Comparison of ENCODE assay signal across 10 cellular contexts in the genomic region with DNA sequence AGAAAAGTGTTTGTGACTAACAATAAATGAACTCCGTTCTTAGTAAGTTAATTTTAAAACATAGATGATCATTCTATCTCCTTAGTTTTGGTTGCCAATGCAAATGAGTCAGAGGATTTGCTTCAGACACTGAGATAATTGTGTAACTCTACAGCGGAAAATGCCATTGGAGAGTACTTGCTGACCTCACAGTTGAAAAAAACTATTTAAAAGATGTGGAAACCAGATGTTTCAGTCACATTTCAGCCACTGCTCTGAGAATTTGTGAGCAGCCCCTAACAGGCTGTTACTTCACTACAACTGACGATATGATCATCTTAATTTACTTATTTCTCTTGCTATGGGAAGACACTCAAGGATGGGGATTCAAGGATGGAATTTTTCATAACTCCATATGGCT. TPM values are rescaled to one million over a fixed set of nuclear protein-coding genes. Genes with fewer than 3 reads are reported as not detected.
DNase-seq lines count a peak whose midpoint lies in the region; ATAC-seq and TF ChIP-seq lines count a peak whose summit lies in the region.
"Had no signal": no experiment of that assay in that cellular context is flagged by ENCODE, and none has a peak within 500 bp of the region (broad histone marks: within the 10 kb centered on the region; RNA-seq: fewer than 3 reads in every experiment).

Gene TNFAIP6, plus strand, starts transcription at position 234 of the 400 bp plus-strand sequence. Its CDS starts 75 bp downstream, at position 309.

- H3K9me3 ChIP-seq in adipocyte (ENCODE audit: control insufficient read depth, low read length) (no peaks in the 10 kb centered on the region), right cardiac atrium (ENCODE audit: control insufficient read depth, low read length) (no peaks in the 10 kb centered on the region), smooth muscle cell (replicated peaks; ENCODE audit: low read depth) (no peaks in the 10 kb centered on the region), HAP-1 (no peaks in the 10 kb centered on the region)
- H3K9me3 ChIP-seq: ovary had no signal

- H3K4me1 ChIP-seq in adipocyte (ENCODE audit: control insufficient read depth, insufficient read depth, low read length) (peaks cover 31% of the 10 kb centered on the region), right cardiac atrium (ENCODE audit: control insufficient read depth, insufficient read depth, low read length) (no peaks in the 10 kb centered on the region), smooth muscle cell (ENCODE audit: low read depth) (peaks cover 6% of the 10 kb centered on the region), HAP-1 (peaks cover 14% of the 10 kb centered on the region)

- TF ChIP-seq CTCF in smooth muscle cell (IDR thresholded peaks at IDR 0.05; ENCODE audit: borderline replicate concordance, insufficient read depth, poor library complexity, severe bottlenecking) = no peak

- H3K9ac ChIP-seq in adipocyte (ENCODE audit: low read length) (peak within 1 kb of the TSS; percentile 51), smooth muscle cell (ENCODE audit: low read depth) (peak within 1 kb of the TSS; percentile 78)

- 38% methylated on average over 3 of the region's 3 CpGs for WGBS in right cardiac atrium
- 13% methylated on average over 3 of the region's 3 CpGs for whole genome bisulfite sequencing in smooth muscle cell (ENCODE audit: low lambda C conversion rate)

- intact Hi-C loops in right cardiac atrium (cut with DNase I) = no loop called here

- H3K27ac ChIP-seq in right cardiac atrium (ENCODE audit: low read length) (no peak within 1 kb of the TSS), smooth muscle cell (ENCODE audit: low read depth) (peak within 1 kb of the TSS; percentile 88)
- H3K27ac ChIP-seq: ovary had no signal

- ATAC-seq in right cardiac atrium (peak; percentile 75 to 88), GM18502 (IDR thresholded peaks at IDR 0.05; ENCODE audit: poor library complexity, unreplicated experiment) (no peak), GM21367 (IDR thresholded peaks at IDR 0.05; ENCODE audit: unreplicated experiment) (no peak)
- ATAC-seq: HepG2 had no signal

- peak within 1 kb of the TSS; percentile 94 for H3K4me2 ChIP-seq in smooth muscle cell

- peak within 1 kb of the TSS; percentile 18 for H2AFZ ChIP-seq in smooth muscle cell (ENCODE audit: low read depth)

- no peaks in the 10 kb centered on the region for H3K36me3 ChIP-seq in adipocyte (ENCODE audit: control insufficient read depth, insufficient read depth, low read length, severe bottlenecking)
- H3K36me3 ChIP-seq in smooth muscle cell (ENCODE audit: low read depth) = no peaks in the 10 kb centered on the region
- H3K36me3 ChIP-seq in HAP-1 (replicated peaks) = no peaks in the 10 kb centered on the region
- H3K36me3 ChIP-seq: ovary had no signal

- no peaks in the 10 kb centered on the region for H3F3A ChIP-seq in smooth muscle cell (ENCODE audit: low read depth)

- DNase-seq in HCEC 1CT = peak; percentile 97
- DNase-seq in adipocyte (ENCODE audit: low read depth) = peak; percentile 98
- no peak for DNase-seq in right cardiac atrium
- DNase-seq in smooth muscle cell (lab: John Stamatoyannopoulos, UW; ENCODE audit: unreplicated experiment) = no peak
- no peak for DNase-seq in HAP-1 (ENCODE audit: low spot score in 2 of 2)
- DNase-seq in activated CD4-positive, alpha-beta T cell treated with anti-CD3 and anti-CD28 coated beads for 1 hour = no peak

- H3K4me3 ChIP-seq in adipocyte (ENCODE audit: low read length) = peak within 1 kb of the TSS; percentile 75
- H3K4me3 ChIP-seq in right cardiac atrium (ENCODE audit: low read length) = peak within 1 kb of the TSS; percentile 45
- peak within 1 kb of the TSS; percentile 51 for H3K4me3 ChIP-seq in smooth muscle cell
- no peak within 1 kb of the TSS for H3K4me3 ChIP-seq in HAP-1
- H3K4me3 ChIP-seq: ovary had no signal

- no peaks in the 10 kb centered on the region for H3K27me3 ChIP-seq in adipocyte (replicated peaks; ENCODE audit: control insufficient read depth, insufficient read depth, low read length)
- no peaks in the 10 kb centered on the region for H3K27me3 ChIP-seq in right cardiac atrium (ENCODE audit: control insufficient read depth, insufficient read depth)
- H3K27me3 ChIP-seq in smooth muscle cell (ENCODE audit: low read depth) = no peaks in the 10 kb centered on the region
- no peaks in the 10 kb centered on the region for H3K27me3 ChIP-seq in HAP-1 (ENCODE audit: low read depth)
- H3K27me3 ChIP-seq: ovary had no signal

- H4K20me1 ChIP-seq in smooth muscle cell (ENCODE audit: low read depth) = no peaks in the 10 kb centered on the region

- in situ Hi-C loops in HAP-1 (cut with MboI; ENCODE audit: low sequenced_read_pairs) = no loop called here

- H3K79me2 ChIP-seq in smooth muscle cell (ENCODE audit: low read depth) = peaks cover 28% of the 10 kb centered on the region

RNA-seq across cellular contexts. Expression of gene TNFAIP6, which starts in this region (rescaled TPM):
- 1 to 10 TPM in 3 of 4 donors, under 1 TPM in 1; 0.57 to 4.0 (median 2.3) TPM for total RNA-seq in right cardiac atrium
- polyA plus RNA-seq in right cardiac atrium = 3.1 TPM
- 38.4 and 49.1 TPM in 2 replicates for total RNA-seq in smooth muscle cell
- polyA plus RNA-seq in smooth muscle cell = 33.0 and 38.2 TPM in 2 replicates
- total RNA-seq: HepG2 had no signal
- polyA plus RNA-seq: HepG2 had no signal

Comparison
In these comparisons a context has a peak if more than half of its experiments do, and no peak if none do; other contexts are left out.
1. DNase-seq: peak in HCEC 1CT (single experiment) and adipocyte (single experiment); none in right cardiac atrium (0 of 3), smooth muscle cell (single experiment), HAP-1 (0 of 2) and activated CD4-positive, alpha-beta T cell treated with anti-CD3 and anti-CD28 coated beads for 1 hour (single experiment).
2. ATAC-seq: peak in right cardiac atrium (2 of 2); none in GM18502 (single experiment) and GM21367 (single experiment).